Comparison of ENCODE assay signal across 25 cellular contexts in the genomic region with DNA sequence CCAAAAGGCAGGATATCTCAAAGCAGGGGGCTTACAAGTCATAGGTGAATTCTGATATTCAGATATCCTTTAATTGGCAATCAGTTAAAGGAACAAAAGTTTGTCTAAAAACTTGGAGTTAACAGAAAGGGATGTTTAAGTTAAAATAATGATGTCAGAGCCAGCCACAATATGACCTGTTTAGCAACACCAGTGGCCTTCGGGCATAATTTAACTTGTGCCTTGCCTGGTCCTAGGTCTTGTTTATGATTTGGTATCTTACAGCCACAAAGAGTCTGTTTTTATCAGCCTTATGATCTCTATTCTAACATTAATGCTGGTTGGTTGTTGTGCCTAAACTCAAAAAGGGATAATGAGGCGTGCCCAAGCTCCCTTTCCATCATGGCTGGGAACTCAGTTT.
"Had no signal": no experiment of that assay in that cellular context is flagged by ENCODE, and none has a peak within 500 bp of the region (broad histone marks: within the 10 kb centered on the region; RNA-seq: fewer than 3 reads in every experiment).

No MANE protein-coding gene starts in this region.

- ATAC-seq: esophagus mucosa; foreskin keratinocyte; heart right ventricle; left ventricle myocardium superior; naive thymus-derived CD4-positive, alpha-beta T cell; right lobe of liver; stimulated activated naive B cell treated with anti-CD40 and anti-IgM and Interleukin-4, amounts not matched to agents 10 μg/mL and 1 μg/mL and 100 μg/mL, for 72 hours had no signal

- H3K4me3 ChIP-seq: colonic mucosa, heart right ventricle, lung, neural progenitor cell, right lobe of liver, thoracic aorta, tibial nerve, upper lobe of left lung had no signal

- H3K9me3 ChIP-seq: colonic mucosa, heart right ventricle, right lobe of liver, thoracic aorta, tibial nerve, upper lobe of left lung had no signal

- FAIRE-seq: urothelium cell line had no signal

- H3K9ac ChIP-seq: neural progenitor cell, parathyroid adenoma had no signal

- DNase-seq: colonic mucosa; effector CD8-positive, alpha-beta T cell; endodermal cell; foreskin keratinocyte; glutamatergic neuron; heart right ventricle; hippocampal formation; islet precursor cell; kidney glomerular epithelial cell; left ventricle myocardium superior; midbrain; naive thymus-derived CD4-positive, alpha-beta T cell; right lobe of liver; small intestine; stimulated activated CD4-positive, alpha-beta T cell treated with anti-CD3 and anti-CD28 coated beads, Interleukin-15, amount 100 ng/mL, for 24 hours; stimulated activated CD4-positive, alpha-beta T cell treated with anti-CD3 and anti-CD28 coated beads, Interleukin-2, amount 100 ng/mL, for 48 hours; stimulated activated naive B cell treated with anti-CD40 and anti-IgM and Interleukin-4, amounts not matched to agents 10 μg/mL and 1 μg/mL and 100 μg/mL, for 72 hours; upper lobe of left lung had no signal

- H3K36me3 ChIP-seq: colonic mucosa, heart right ventricle, neural progenitor cell, right lobe of liver, thoracic aorta, tibial nerve, upper lobe of left lung had no signal

- H3K4me1 ChIP-seq: parathyroid adenoma had no signal

- H3K27me3 ChIP-seq: colonic mucosa, foreskin keratinocyte, neural progenitor cell, right lobe of liver, tibial nerve, upper lobe of left lung had no signal
